Comparison of ENCODE assay signal across 10 cellular contexts in the genomic region with DNA sequence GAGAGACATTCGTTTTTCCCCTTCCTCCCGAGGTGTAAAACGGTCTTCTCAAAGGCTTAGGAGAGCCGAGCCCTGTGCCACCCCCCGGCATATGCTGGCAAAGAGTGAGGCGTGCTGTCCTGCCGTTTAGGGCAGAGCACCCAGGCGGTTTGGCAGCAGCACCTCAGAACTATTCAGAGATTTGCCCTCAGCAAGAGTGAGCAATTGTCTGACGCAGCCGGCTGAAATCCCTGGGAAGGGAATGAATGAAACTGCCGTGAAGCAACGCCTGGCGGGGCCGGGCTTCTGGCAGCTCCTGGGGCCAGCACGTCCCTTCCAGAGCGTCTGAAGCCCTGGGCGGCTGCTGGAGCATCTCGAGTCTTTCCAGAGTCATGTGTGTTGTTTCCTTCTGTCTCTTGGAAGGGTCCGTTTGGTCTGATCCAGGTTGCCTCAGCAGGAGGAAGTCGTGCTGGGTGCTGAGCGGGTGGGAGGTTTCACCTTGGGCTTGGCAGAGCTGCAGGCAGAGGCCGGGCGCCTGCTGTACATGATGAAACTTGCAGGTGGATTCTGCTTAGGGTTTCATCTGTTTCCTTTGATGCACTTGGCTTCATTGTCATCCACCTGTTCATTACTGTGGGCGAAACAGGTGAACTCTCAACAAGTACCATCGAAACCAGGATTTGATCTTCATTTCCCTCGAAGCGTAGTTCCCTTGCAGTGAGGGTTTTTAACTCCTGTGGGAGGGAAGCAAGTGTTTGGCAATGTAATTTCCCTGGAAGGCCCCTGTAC. TPM values are rescaled to one million over a fixed set of nuclear protein-coding genes. Genes with fewer than 3 reads are reported as not detected.
A peak's percentile ranks its signal among the peaks of the same experiment; 100 is the strongest.
DNase-seq lines count a peak whose midpoint lies in the region; ATAC-seq, FAIRE-seq and TF ChIP-seq lines count a peak whose summit lies in the region.
"Had no signal": no experiment of that assay in that cellular context is flagged by ENCODE, and none has a peak within 500 bp of the region (broad histone marks: within the 10 kb centered on the region; RNA-seq: fewer than 3 reads in every experiment).

No MANE protein-coding gene starts in this region.

- H3K27ac ChIP-seq in GM23248 (peak overlapping the region; percentile 64), gastrocnemius medialis (peak overlapping the region; percentile 82 to 90 (median 85)), kidney (ENCODE audit: low read depth in 2 of 2, low read length in 2 of 2) (no peak overlapping the region)

- ATAC-seq in gastrocnemius medialis (peak; percentile 89 to 90), GM18517 (IDR thresholded peaks at IDR 0.05; ENCODE audit: unreplicated experiment) (no peak)

- peak overlapping the region; percentile 51 for H3K4me2 ChIP-seq in GM23248 (ENCODE audit: unreplicated experiment)

- no peaks in the 10 kb centered on the region for H4K20me1 ChIP-seq in GM23248 (ENCODE audit: insufficient read depth)

- H3F3A ChIP-seq in GM23248 (ENCODE audit: insufficient read depth), result peaks cover 11% of the 10 kb centered on the region

- H3K9me3 ChIP-seq in GM23248 (ENCODE audit: low read depth) (no peaks in the 10 kb centered on the region), gastrocnemius medialis (no peaks in the 10 kb centered on the region), kidney (ENCODE audit: control insufficient read depth in 1 of 2, low read length in 2 of 2) (no peaks in the 10 kb centered on the region)

- H3K4me3 ChIP-seq in GM23248 (peak overlapping the region; percentile 43; the same call in 1 of the 2 replicates), gastrocnemius medialis (no peak overlapping the region), kidney (ENCODE audit: low read length in 2 of 2) (no peak overlapping the region)

- no peaks in the 10 kb centered on the region for H3K9me2 ChIP-seq in GM23248 (ENCODE audit: insufficient read depth)

- no peak for TF ChIP-seq CTCF in gastrocnemius medialis (IDR thresholded peaks at IDR 0.05 in 4 of 5, conservative IDR thresholded peaks at IDR 0.05 in 1 of 5)
- no peak for TF ChIP-seq CTCF in kidney (IDR thresholded peaks at IDR 0.05; ENCODE audit: borderline replicate concordance, extremely low read depth, insufficient read depth)

- in situ Hi-C loops in GM23248 (cut with MboI) (no loop called here), gastrocnemius medialis (cut with MboI; ENCODE audit: low sequenced_read_pairs in 4 of 4) (loop anchor here in 3 of 4 donors (10.0 kb wide), 1 partner anchor 128 kb away; no protein-coding TSS in a partner anchor)

- no peak overlapping the region for H2AFZ ChIP-seq in GM23248

- H3K9ac ChIP-seq in GM23248 (peak overlapping the region; percentile 54), kidney (ENCODE audit: low read length in 2 of 2) (no peak overlapping the region)

- H3K36me3 ChIP-seq in GM23248 (ENCODE audit: low read depth) (no peaks in the 10 kb centered on the region), gastrocnemius medialis (peaks cover 0 to 7% of the 10 kb centered on the region in 2 donors), kidney (ENCODE audit: control insufficient read depth in 1 of 2, insufficient read depth in 2 of 2, low read length in 2 of 2) (peaks cover 0 to 4% of the 10 kb centered on the region in 2 donors)

- peaks cover 9% of the 10 kb centered on the region; the same call in 1 of the 2 replicates for H3K79me2 ChIP-seq in GM23248 (ENCODE audit: insufficient read depth)

- H3K4me1 ChIP-seq in GM23248 (ENCODE audit: insufficient read depth) (peaks cover 17% of the 10 kb centered on the region), gastrocnemius medialis (peaks cover 28 to 32% of the 10 kb centered on the region in 2 donors), kidney (ENCODE audit: control insufficient read depth in 1 of 2, insufficient read depth in 1 of 2, low read depth in 1 of 2, low read length in 2 of 2) (no peaks in the 10 kb centered on the region)

- no peaks in the 10 kb centered on the region for H3K27me3 ChIP-seq in GM23248 (replicated peaks; ENCODE audit: insufficient read depth)
- H3K27me3 ChIP-seq in gastrocnemius medialis, result no peaks in the 10 kb centered on the region

- WGBS in GM23248 (ENCODE audit: low coverage in 1 of 2, low lambda C conversion rate in 2 of 2, missing lambda C conversion rate in 2 of 2), 2 experiments, result 18 to 25% methylated on average over 27 of the region's 27 CpGs

- DNase-seq in GM23248 (peak; percentile 98), NCI-H510A (lab: John Stamatoyannopoulos, UW) (peak; percentile 93), fibroblast of gingiva (ENCODE audit: low read depth) (peak; percentile 87), gastrocnemius medialis (peak; percentile 92 to 97), SKM-1 treated with dmso at 0.1 percent for 144 hours (lab: John Stamatoyannopoulos, UW; ENCODE audit: unreplicated experiment) (no peak), kidney (no peak), amniotic stem cell (lab: John Stamatoyannopoulos, UW) (no peak)
- DNase-seq: NCI-H1930, SW 1271 had no signal

- intact Hi-C loops in gastrocnemius medialis (cut with DNase I; ENCODE audit: low total_unique reads) (loop anchor here (1.0 to 10.0 kb wide), 5 partner anchors 17 to 268 kb away; no protein-coding TSS in a partner anchor), kidney (cut with DNase I) (no loop called here)

- peak; percentile 71 for TF ChIP-seq POLR2A in gastrocnemius medialis (IDR thresholded peaks at IDR 0.05)

- no peak for FAIRE-seq in kidney (lab: Jason Lieb, UNC)

RNA-seq across cellular contexts. Expression of gene TBCD, which starts 35.4 kb away (rescaled TPM):
- total RNA-seq in GM23248 (2014; rRNA removed; shearing (Covaris generic)), result 19.3 and 26.8 TPM in 2 replicates
- polyA plus RNA-seq in GM23248 (2016; fragmentation: Nextera tagmentation; extraction: Ambion mirVana), result 31.1 and 33.8 TPM in 2 replicates
- total RNA-seq in gastrocnemius medialis, result 10 to 100 TPM; 18.0 to 50.4 (median 33.3) TPM
- 72.8 TPM for total RNA-seq in kidney
- polyA plus RNA-seq in kidney (ENCODE audit: insufficient read depth, low read depth, low replicate concordance), result 78.7 TPM

RNA-seq across cellular contexts. Expression of gene FN3K, which starts 51.9 kb away (rescaled TPM):
- 0.11 TPM in 1 of 2 replicates, not detected in the other for total RNA-seq in GM23248 (2014; rRNA removed; shearing (Covaris generic))
- polyA plus RNA-seq in GM23248 (2016; fragmentation: Nextera tagmentation; extraction: Ambion mirVana), result 1.0 TPM in 2 replicates
- total RNA-seq in gastrocnemius medialis, result 1 to 10 TPM; 1.1 to 5.5 (median 2.7) TPM
- total RNA-seq in kidney, result 33.3 TPM
- polyA plus RNA-seq in kidney (ENCODE audit: insufficient read depth, low read depth, low replicate concordance), result 114 TPM

RNA-seq across cellular contexts. Expression of gene ZNF750, which starts 52.6 kb away (rescaled TPM):
- total RNA-seq in GM23248 (2014; rRNA removed; shearing (Covaris generic)), result not detected in 2 replicates
- polyA plus RNA-seq in GM23248 (2016; fragmentation: Nextera tagmentation; extraction: Ambion mirVana), result 0.11 TPM in 1 of 2 replicates, not detected in the other
- total RNA-seq in gastrocnemius medialis, result 10 to 100 TPM in 2 of 4 donors, 1 to 10 TPM in 2; 2.5 to 17.8 (median 11.7) TPM
- total RNA-seq in kidney, result 0.25 TPM
- polyA plus RNA-seq in kidney (ENCODE audit: insufficient read depth, low read depth, low replicate concordance), result 0.30 TPM

Comparison
In these comparisons a context has a peak if more than half of its experiments do, and no peak if none do; other contexts are left out.
1. DNase-seq: peak in GM23248 (single experiment), NCI-H510A (single experiment), fibroblast of gingiva (single experiment) and gastrocnemius medialis (2 of 2); none in SKM-1 treated with dmso at 0.1 percent for 144 hours (single experiment), kidney (single experiment) and amniotic stem cell (single experiment).
2. H3K27ac ChIP-seq: peak in GM23248 (single experiment) and gastrocnemius medialis (4 of 4); none in kidney (0 of 2).